In genomic region chr7:32577421-32577820, GRCh38 we compare ENCODE assay signal across 17 cellular contexts.
A peak's percentile ranks its signal among the peaks of the same experiment; 100 is the strongest.
DNase-seq lines count a peak whose midpoint lies in the region; ATAC-seq and TF ChIP-seq lines count a peak whose summit lies in the region.
"Had no signal": no experiment of that assay in that cellular context is flagged by ENCODE, and none has a peak within 500 bp of the region (broad histone marks: within the 10 kb centered on the region; RNA-seq: fewer than 3 reads in every experiment).

No MANE protein-coding gene starts in this region.

- peak overlapping the region; percentile 55 for H3K27ac Mint-ChIP-seq in CD8-positive, alpha-beta T cell
- H3K27ac Mint-ChIP-seq in naive thymus-derived CD8-positive, alpha-beta T cell: peak overlapping the region in 6 of 10 donors; percentile 22 to 82 (median 34)
- H3K27ac Mint-ChIP-seq in CD8-positive, alpha-beta memory T cell: peak overlapping the region in 1 of 8 donors; percentile 78
- H3K27ac Mint-ChIP-seq: CD4-positive, alpha-beta T cell had no signal

- H3K4me3 ChIP-seq in BE2C (ENCODE audit: low read depth, low read length): no peak overlapping the region
- no peak overlapping the region for H3K4me3 ChIP-seq in CD8-positive, alpha-beta T cell (ENCODE audit: low read depth, low read length)
- no peak overlapping the region for H3K4me3 ChIP-seq in CD8-positive, alpha-beta memory T cell (ENCODE audit: low read length)
- H3K4me3 ChIP-seq: BLaER1 had no signal

- no peaks in the 10 kb centered on the region for H3K9me3 ChIP-seq in BE2C
- no peaks in the 10 kb centered on the region for H3K9me3 ChIP-seq in CD8-positive, alpha-beta T cell (ENCODE audit: low read length)
- H3K9me3 ChIP-seq in CD8-positive, alpha-beta memory T cell (ENCODE audit: low read length): no peaks in the 10 kb centered on the region
- H3K9me3 ChIP-seq: BLaER1 had no signal

- H3K9me3 Mint-ChIP-seq in CD8-positive, alpha-beta T cell: no peaks in the 10 kb centered on the region
- H3K9me3 Mint-ChIP-seq in naive thymus-derived CD8-positive, alpha-beta T cell: no peaks in the 10 kb centered on the region
- H3K9me3 Mint-ChIP-seq in CD8-positive, alpha-beta memory T cell: no peaks in the 10 kb centered on the region
- H3K9me3 Mint-ChIP-seq: CD4-positive, alpha-beta T cell had no signal

- no peak for ATAC-seq in CD8-positive, alpha-beta T cell
- ATAC-seq in SK-N-SH treated with all-trans-retinoic acid at 6 μM for 48 hours (peak; percentile 56), HG03354 (IDR thresholded peaks at IDR 0.05; ENCODE audit: poor library complexity, severe bottlenecking, unreplicated experiment) (no peak)
- no peak for ATAC-seq in naive thymus-derived CD8-positive, alpha-beta T cell

- H3K27me3 ChIP-seq in BE2C: no peaks in the 10 kb centered on the region
- no peaks in the 10 kb centered on the region for H3K27me3 ChIP-seq in CD8-positive, alpha-beta T cell (ENCODE audit: insufficient read depth, low read length)
- no peaks in the 10 kb centered on the region for H3K27me3 ChIP-seq in CD8-positive, alpha-beta memory T cell (ENCODE audit: insufficient read depth, low read length, poor library complexity, severe bottlenecking)
- H3K27me3 ChIP-seq: BLaER1 had no signal

- H3K4me1 ChIP-seq in BE2C: peaks cover 9% of the 10 kb centered on the region; the same call in 1 of the 2 replicates
- H3K4me1 ChIP-seq in CD8-positive, alpha-beta T cell (ENCODE audit: insufficient read depth, low read length): no peaks in the 10 kb centered on the region
- no peaks in the 10 kb centered on the region for H3K4me1 ChIP-seq in CD8-positive, alpha-beta memory T cell (ENCODE audit: insufficient read depth, low read length)
- H3K4me1 ChIP-seq: BLaER1 had no signal

- H3K27ac ChIP-seq in CD8-positive, alpha-beta T cell (ENCODE audit: low read depth, low read length): no peak overlapping the region
- no peak overlapping the region for H3K27ac ChIP-seq in CD8-positive, alpha-beta memory T cell (ENCODE audit: low read depth, low read length)
- H3K27ac ChIP-seq: BLaER1 had no signal

- H3K4me1 Mint-ChIP-seq in CD8-positive, alpha-beta T cell (ENCODE audit: low read depth): no peaks in the 10 kb centered on the region
- H3K4me1 Mint-ChIP-seq in naive thymus-derived CD8-positive, alpha-beta T cell: peaks cover 0 to 1% (median 0%) of the 10 kb centered on the region in 4 donors
- no peaks in the 10 kb centered on the region for H3K4me1 Mint-ChIP-seq in CD8-positive, alpha-beta memory T cell

- no peaks in the 10 kb centered on the region for H3K27me3 Mint-ChIP-seq in CD8-positive, alpha-beta T cell (ENCODE audit: low read depth)
- H3K27me3 Mint-ChIP-seq in naive thymus-derived CD8-positive, alpha-beta T cell: no peaks in the 10 kb centered on the region
- H3K27me3 Mint-ChIP-seq in CD8-positive, alpha-beta memory T cell: no peaks in the 10 kb centered on the region
- H3K27me3 Mint-ChIP-seq: CD4-positive, alpha-beta T cell had no signal

- POLR2A ChIA-PET in CD8-positive, alpha-beta T cell (lab: Charles Lee): interaction anchor here (0.8 kb wide), 1 partner anchor 83 kb away, joined by 3 read pairs; no protein-coding TSS in a partner anchor
- POLR2A ChIA-PET in naive thymus-derived CD8-positive, alpha-beta T cell (lab: Charles Lee): no interaction called here
- POLR2A ChIA-PET in CD8-positive, alpha-beta memory T cell (lab: Charles Lee): no interaction called here

- DNase-seq in BE2C: peak; percentile 59
- DNase-seq in CD8-positive, alpha-beta T cell: no peak
- DNase-seq in naive thymus-derived CD8-positive, alpha-beta T cell: no peak
- DNase-seq in NCI-H748 (lab: John Stamatoyannopoulos, UW; ENCODE audit: unreplicated experiment): no peak
- no peak for DNase-seq in CD8-positive, alpha-beta memory T cell
- DNase-seq: CD4-positive, alpha-beta T cell; DMS53; GDM1; Kasumi-1; NCI-H1694 treated with DMSO at 0.1 percent for 48 hours; NCI-H446; NCI-H526 treated with DMSO at 0.1 percent for 48 hours; NK-92 treated with Interleukin-12 subunit alpha and Interleukin-12 subunit beta, amount 100 ng/mL, for 24 hours; SIG-M5 had no signal

- H3K4me3 Mint-ChIP-seq in CD8-positive, alpha-beta T cell: no peak overlapping the region
- H3K4me3 Mint-ChIP-seq in naive thymus-derived CD8-positive, alpha-beta T cell: no peak overlapping the region
- no peak overlapping the region for H3K4me3 Mint-ChIP-seq in CD8-positive, alpha-beta memory T cell
- H3K4me3 Mint-ChIP-seq: CD4-positive, alpha-beta T cell had no signal

- CTCF ChIA-PET in CD8-positive, alpha-beta T cell (lab: Charles Lee): no interaction called here
- CTCF ChIA-PET in CD8-positive, alpha-beta memory T cell (lab: Charles Lee): no interaction called here

- peaks cover 39% of the 10 kb centered on the region for H3K36me3 ChIP-seq in BE2C
- H3K36me3 ChIP-seq in CD8-positive, alpha-beta T cell (ENCODE audit: insufficient read depth, low read length): peaks cover 68% of the 10 kb centered on the region
- peaks cover 43% of the 10 kb centered on the region for H3K36me3 ChIP-seq in CD8-positive, alpha-beta memory T cell (ENCODE audit: insufficient read depth, low read length)

- intact Hi-C loops in CD8-positive, alpha-beta T cell (cut with DNase I, micrococcal nuclease): no loop called here

- TF ChIP-seq CTCF in BE2C (IDR thresholded peaks at IDR 0.05; ENCODE audit: low read depth, low read length): no peak
- TF ChIP-seq CTCF in CD8-positive, alpha-beta T cell (IDR thresholded peaks at IDR 0.05): no peak

- H3K36me3 Mint-ChIP-seq in CD8-positive, alpha-beta T cell: peaks cover 76% of the 10 kb centered on the region
- H3K36me3 Mint-ChIP-seq in naive thymus-derived CD8-positive, alpha-beta T cell: peaks cover 0 to 86% (median 17%) of the 10 kb centered on the region in 3 donors
- peaks cover 0 to 84% (median 17%) of the 10 kb centered on the region in 3 donors for H3K36me3 Mint-ChIP-seq in CD8-positive, alpha-beta memory T cell

TF ChIP-seq in SK-N-SH treated with all-trans-retinoic acid at 6 μM for 48 hours, 23 proteins besides CTCF, POLR2A, EP300 and RAD21:
- no peak for TF ChIP-seq ZC3H10 (CRISPR knock-in tag; IDR thresholded peaks at IDR 0.05)
- no peak for TF ChIP-seq ISL1 (CRISPR knock-in tag; IDR thresholded peaks at IDR 0.05)
- TF ChIP-seq TCF4 (CRISPR knock-in tag; IDR thresholded peaks at IDR 0.05; ENCODE audit: borderline replicate concordance): peak; percentile 22; the same call in 1 of the 2 replicates
- TF ChIP-seq ZNF70 (CRISPR knock-in tag; IDR thresholded peaks at IDR 0.05): peak; percentile 79; the same call in 1 of the 2 replicates
- TF ChIP-seq PATZ1 (CRISPR knock-in tag; IDR thresholded peaks at IDR 0.05; ENCODE audit: borderline replicate concordance): no peak
- peak; percentile 8; the same call in 1 of the 2 replicates for TF ChIP-seq ZFP30 (CRISPR knock-in tag; IDR thresholded peaks at IDR 0.05)
- no peak for TF ChIP-seq TOX (CRISPR knock-in tag; IDR thresholded peaks at IDR 0.05; ENCODE audit: borderline replicate concordance)
TF ChIP-seq in SK-N-SH treated with all-trans-retinoic acid at 6 μM for 48 hours: peak in this region for 3.
